ENCODE assay signal across 8 cellular contexts in genomic region chr11:69055598-69056516, GRCh38. TPM values are rescaled to one million over a fixed set of nuclear protein-coding genes. Genes with fewer than 3 reads are reported as not detected.
DNase-seq lines count a peak whose midpoint lies in the region; ATAC-seq and TF ChIP-seq lines count a peak whose summit lies in the region.

No MANE protein-coding gene starts in this region.

- no peaks in the 10 kb centered on the region for H3K27me3 Mint-ChIP-seq in activated CD4-positive, alpha-beta T cell treated with anti-CD3 and anti-CD28 coated beads, Interleukin-2, amount 10 ng/mL, durations not matched to agents 7 days and 5 days
- H3K27me3 Mint-ChIP-seq in activated CD4-positive, alpha-beta T cell treated with anti-CD3 and anti-CD28 coated beads, Interleukin-2, amount 10 ng/mL, durations not matched to agents 24 days and 14 days = no peaks in the 10 kb centered on the region
- no peaks in the 10 kb centered on the region for H3K27me3 Mint-ChIP-seq in chondrocyte (ENCODE audit: low read depth)

- peak; percentile 84 for ATAC-seq in HG02885 (IDR thresholded peaks at IDR 0.05; ENCODE audit: poor library complexity, unreplicated experiment)

- H3K4me3 Mint-ChIP-seq in activated CD4-positive, alpha-beta T cell treated with anti-CD3 and anti-CD28 coated beads, Interleukin-2, amount 10 ng/mL, durations not matched to agents 7 days and 5 days = no peak overlapping the region
- no peak overlapping the region for H3K4me3 Mint-ChIP-seq in activated CD4-positive, alpha-beta T cell treated with anti-CD3 and anti-CD28 coated beads, Interleukin-2, amount 10 ng/mL, durations not matched to agents 24 days and 14 days
- no peak overlapping the region for H3K4me3 Mint-ChIP-seq in chondrocyte (ENCODE audit: unreplicated experiment)

- DNase-seq in activated CD4-positive, alpha-beta T cell treated with anti-CD3 and anti-CD28 coated beads, Interleukin-2, amount 10 ng/mL, durations not matched to agents 7 days and 5 days = no peak
- no peak for DNase-seq in activated CD4-positive, alpha-beta T cell treated with anti-CD3 and anti-CD28 coated beads, Interleukin-2, amount 10 ng/mL, durations not matched to agents 24 days and 14 days
- DNase-seq in RPMI7951 (ENCODE audit: low read depth) (peak; percentile 40), midbrain (lab: John Stamatoyannopoulos, UW) (peak; percentile 62), chondrocyte (ENCODE audit: low spot score) (no peak), HuH-7 (ENCODE audit: low spot score) (no peak)
- DNase-seq in activated CD4-positive, alpha-beta T cell treated with anti-CD3 and anti-CD28 coated beads, Interleukin-2, amount 50 U/mL, for 4 hours = no peak

- peak overlapping the region; percentile 2 for H3K27ac Mint-ChIP-seq in activated CD4-positive, alpha-beta T cell treated with anti-CD3 and anti-CD28 coated beads, Interleukin-2, amount 10 ng/mL, durations not matched to agents 7 days and 5 days
- H3K27ac Mint-ChIP-seq in activated CD4-positive, alpha-beta T cell treated with anti-CD3 and anti-CD28 coated beads, Interleukin-2, amount 10 ng/mL, durations not matched to agents 24 days and 14 days = no peak overlapping the region
- H3K27ac Mint-ChIP-seq in chondrocyte (ENCODE audit: unreplicated experiment) = no peak overlapping the region

- no peaks in the 10 kb centered on the region for H3K9me3 Mint-ChIP-seq in activated CD4-positive, alpha-beta T cell treated with anti-CD3 and anti-CD28 coated beads, Interleukin-2, amount 10 ng/mL, durations not matched to agents 7 days and 5 days
- H3K9me3 Mint-ChIP-seq in activated CD4-positive, alpha-beta T cell treated with anti-CD3 and anti-CD28 coated beads, Interleukin-2, amount 10 ng/mL, durations not matched to agents 24 days and 14 days = no peaks in the 10 kb centered on the region
- no peaks in the 10 kb centered on the region for H3K9me3 Mint-ChIP-seq in chondrocyte (ENCODE audit: low read depth)

- H3K36me3 Mint-ChIP-seq in activated CD4-positive, alpha-beta T cell treated with anti-CD3 and anti-CD28 coated beads, Interleukin-2, amount 10 ng/mL, durations not matched to agents 7 days and 5 days (ENCODE audit: low read depth) = no peaks in the 10 kb centered on the region
- H3K36me3 Mint-ChIP-seq in activated CD4-positive, alpha-beta T cell treated with anti-CD3 and anti-CD28 coated beads, Interleukin-2, amount 10 ng/mL, durations not matched to agents 24 days and 14 days (ENCODE audit: low read depth) = peaks cover 2% of the 10 kb centered on the region
- H3K36me3 Mint-ChIP-seq in chondrocyte (ENCODE audit: low read depth) = no peaks in the 10 kb centered on the region

- H3K4me1 Mint-ChIP-seq in activated CD4-positive, alpha-beta T cell treated with anti-CD3 and anti-CD28 coated beads, Interleukin-2, amount 10 ng/mL, durations not matched to agents 7 days and 5 days = peaks cover 14% of the 10 kb centered on the region
- H3K4me1 Mint-ChIP-seq in activated CD4-positive, alpha-beta T cell treated with anti-CD3 and anti-CD28 coated beads, Interleukin-2, amount 10 ng/mL, durations not matched to agents 24 days and 14 days = peaks cover 5% of the 10 kb centered on the region
- peaks cover 14% of the 10 kb centered on the region for H3K4me1 Mint-ChIP-seq in chondrocyte (ENCODE audit: low read depth)

- POLR2A ChIA-PET in activated CD4-positive, alpha-beta T cell treated with anti-CD3 and anti-CD28 coated beads, Interleukin-2, amount 10 ng/mL, durations not matched to agents 7 days and 5 days (lab: Charles Lee) = no interaction called here

- TF ChIP-seq CTCF in chondrocyte (IDR thresholded peaks at IDR 0.05) = no peak

- CTCF ChIA-PET in activated CD4-positive, alpha-beta T cell treated with anti-CD3 and anti-CD28 coated beads, Interleukin-2, amount 10 ng/mL, durations not matched to agents 7 days and 5 days (lab: Charles Lee) = no interaction called here

- intact Hi-C loops in activated CD4-positive, alpha-beta T cell treated with anti-CD3 and anti-CD28 coated beads, Interleukin-2, amount 10 ng/mL, durations not matched to agents 24 days and 14 days (cut with micrococcal nuclease) = no loop called here

RNA-seq across cellular contexts. Expression of gene TPCN2, which starts 7.1 kb away (rescaled TPM):
- total RNA-seq in activated CD4-positive, alpha-beta T cell treated with anti-CD3 and anti-CD28 coated beads, Interleukin-2, amount 10 ng/mL, durations not matched to agents 7 days and 5 days = 10 to 100 TPM; 18.0 to 22.1 TPM
- 15.7 and 16.8 TPM in 2 replicates for total RNA-seq in activated CD4-positive, alpha-beta T cell treated with anti-CD3 and anti-CD28 coated beads, Interleukin-2, amount 10 ng/mL, durations not matched to agents 24 days and 14 days
- 3.2 and 4.7 TPM in 2 replicates for total RNA-seq in RPMI7951 (2014; rRNA removed; shearing (Covaris generic))
- 12.3 to 18.1 TPM (median 12.6 TPM) in 3 replicates for total RNA-seq in chondrocyte

RNA-seq across cellular contexts. Expression of gene MRGPRF, which starts 42.8 kb away (rescaled TPM):
- not detected for total RNA-seq in activated CD4-positive, alpha-beta T cell treated with anti-CD3 and anti-CD28 coated beads, Interleukin-2, amount 10 ng/mL, durations not matched to agents 7 days and 5 days
- not detected in 2 replicates for total RNA-seq in activated CD4-positive, alpha-beta T cell treated with anti-CD3 and anti-CD28 coated beads, Interleukin-2, amount 10 ng/mL, durations not matched to agents 24 days and 14 days
- total RNA-seq in RPMI7951 (2014; rRNA removed; shearing (Covaris generic)) = under 0.01 TPM in 1 of 2 replicates, not detected in the other
- total RNA-seq in chondrocyte = 1.6 to 8.8 TPM (median 8.2 TPM) in 3 replicates

Comparison
In these comparisons a context has a peak if more than half of its experiments do, and no peak if none do; other contexts are left out.
1. DNase-seq: peak in RPMI7951 (single experiment) and midbrain (single experiment); none in activated CD4-positive, alpha-beta T cell treated with anti-CD3 and anti-CD28 coated beads, Interleukin-2, amount 10 ng/mL, durations not matched to agents 7 days and 5 days (single experiment), activated CD4-positive, alpha-beta T cell treated with anti-CD3 and anti-CD28 coated beads, Interleukin-2, amount 10 ng/mL, durations not matched to agents 24 days and 14 days (single experiment), chondrocyte (single experiment), HuH-7 (single experiment) and activated CD4-positive, alpha-beta T cell treated with anti-CD3 and anti-CD28 coated beads, Interleukin-2, amount 50 U/mL, for 4 hours (0 of 2).